Comparison of ENCODE assay signal across 1 cellular context in the genomic region with DNA sequence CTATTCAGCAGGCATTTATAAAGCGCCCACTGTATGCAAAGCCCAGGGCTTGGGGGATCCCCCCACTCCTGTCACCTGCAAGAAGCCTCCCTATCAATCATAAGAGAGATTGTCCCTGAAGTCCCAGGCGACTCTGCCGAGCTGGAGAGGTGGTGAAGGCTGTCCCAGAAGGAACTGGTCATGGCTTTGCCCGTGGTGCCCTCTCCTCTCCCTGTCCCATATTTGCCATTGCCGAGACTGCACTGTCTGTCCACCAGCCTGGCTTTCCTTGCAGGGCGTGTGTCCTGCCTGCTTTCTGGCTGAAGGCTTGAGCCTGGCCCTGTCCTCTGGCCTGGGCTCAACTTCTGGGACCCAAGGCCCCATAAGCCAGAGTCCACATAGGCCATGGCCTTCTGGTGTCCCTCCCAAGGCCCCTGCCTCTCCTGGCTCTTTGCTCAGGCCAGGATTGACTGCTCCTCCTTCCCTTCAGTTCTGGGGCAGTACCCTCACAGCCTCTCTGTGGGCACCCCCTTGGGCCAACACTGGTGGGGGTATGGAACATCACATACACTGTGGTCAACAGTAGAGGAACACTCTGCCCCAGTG.
TF ChIP-seq lines count a peak whose summit lies in the region.

No MANE protein-coding gene starts in this region.

TF ChIP-seq in SK-N-SH treated with all-trans-retinoic acid at 6 μM for 48 hours, 23 proteins besides CTCF, POLR2A, EP300 and RAD21 (continued from another document):
- TF ChIP-seq BACH2 (CRISPR knock-in tag; IDR thresholded peaks at IDR 0.05; ENCODE audit: borderline replicate concordance) (no peak), ZFP30 (CRISPR knock-in tag; IDR thresholded peaks at IDR 0.05) (no peak), RARB (CRISPR knock-in tag; IDR thresholded peaks at IDR 0.05) (no peak), TCF4 (CRISPR knock-in tag; IDR thresholded peaks at IDR 0.05; ENCODE audit: borderline replicate concordance) (no peak), ZFP3 (CRISPR knock-in tag; IDR thresholded peaks at IDR 0.05) (no peak)
- TF ChIP-seq, protein P1, sequence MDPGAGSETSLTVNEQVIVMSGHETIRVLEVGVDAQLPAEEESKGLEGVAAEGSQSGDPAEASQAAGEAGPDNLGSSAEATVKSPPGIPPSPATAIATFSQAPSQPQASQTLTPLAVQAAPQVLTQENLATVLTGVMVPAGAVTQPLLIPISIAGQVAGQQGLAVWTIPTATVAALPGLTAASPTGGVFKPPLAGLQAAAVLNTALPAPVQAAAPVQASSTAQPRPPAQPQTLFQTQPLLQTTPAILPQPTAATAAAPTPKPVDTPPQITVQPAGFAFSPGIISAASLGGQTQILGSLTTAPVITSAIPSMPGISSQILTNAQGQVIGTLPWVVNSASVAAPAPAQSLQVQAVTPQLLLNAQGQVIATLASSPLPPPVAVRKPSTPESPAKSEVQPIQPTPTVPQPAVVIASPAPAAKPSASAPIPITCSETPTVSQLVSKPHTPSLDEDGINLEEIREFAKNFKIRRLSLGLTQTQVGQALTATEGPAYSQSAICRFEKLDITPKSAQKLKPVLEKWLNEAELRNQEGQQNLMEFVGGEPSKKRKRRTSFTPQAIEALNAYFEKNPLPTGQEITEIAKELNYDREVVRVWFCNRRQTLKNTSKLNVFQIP (CRISPR knock-in tag; IDR thresholded peaks at IDR 0.05; ENCODE audit: borderline replicate concordance, low read depth) = no peak
- TF ChIP-seq, protein P2, sequence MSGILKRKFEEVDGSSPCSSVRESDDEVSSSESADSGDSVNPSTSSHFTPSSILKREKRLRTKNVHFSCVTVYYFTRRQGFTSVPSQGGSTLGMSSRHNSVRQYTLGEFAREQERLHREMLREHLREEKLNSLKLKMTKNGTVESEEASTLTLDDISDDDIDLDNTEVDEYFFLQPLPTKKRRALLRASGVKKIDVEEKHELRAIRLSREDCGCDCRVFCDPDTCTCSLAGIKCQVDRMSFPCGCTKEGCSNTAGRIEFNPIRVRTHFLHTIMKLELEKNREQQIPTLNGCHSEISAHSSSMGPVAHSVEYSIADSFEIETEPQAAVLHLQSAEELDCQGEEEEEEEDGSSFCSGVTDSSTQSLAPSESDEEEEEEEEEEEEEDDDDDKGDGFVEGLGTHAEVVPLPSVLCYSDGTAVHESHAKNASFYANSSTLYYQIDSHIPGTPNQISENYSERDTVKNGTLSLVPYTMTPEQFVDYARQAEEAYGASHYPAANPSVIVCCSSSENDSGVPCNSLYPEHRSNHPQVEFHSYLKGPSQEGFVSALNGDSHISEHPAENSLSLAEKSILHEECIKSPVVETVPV (CRISPR knock-in tag; IDR thresholded peaks at IDR 0.05) = no peak
